16 cellular contexts compared by ENCODE assay signal in genomic region chr17:35002876-35003551, GRCh38. TPM values are rescaled to one million over a fixed set of nuclear protein-coding genes. Genes with fewer than 3 reads are reported as not detected.
DNase-seq lines count a peak whose midpoint lies in the region; ATAC-seq and TF ChIP-seq lines count a peak whose summit lies in the region.
"Had no signal": no experiment of that assay in that cellular context is flagged by ENCODE, and none has a peak within 500 bp of the region (broad histone marks: within the 10 kb centered on the region; RNA-seq: fewer than 3 reads in every experiment).

No MANE protein-coding gene starts in this region.

- H3K9me2 ChIP-seq in GM23338 (ENCODE audit: insufficient read depth): no peaks in the 10 kb centered on the region

- H3K9me3 ChIP-seq in fibroblast of lung (ENCODE audit: control insufficient read depth, insufficient read depth, low read depth, low read length): no peaks in the 10 kb centered on the region
- no peaks in the 10 kb centered on the region for H3K9me3 ChIP-seq in Caco-2
- H3K9me3 ChIP-seq: BLaER1 treated with 17β-estradiol and CSF1 and Interleukin-3, amounts not matched to agents 10 nM and 100 nM; ovary had no signal

- H3K27ac ChIP-seq in GM23338 (ENCODE audit: low read depth) (no peak overlapping the region), VCaP (peak overlapping the region; percentile 41; the same call in 1 of the 2 replicates), fibroblast of lung (ENCODE audit: insufficient read depth, low read length) (no peak overlapping the region)
- H3K27ac ChIP-seq: ovary had no signal

- H2AFZ ChIP-seq in GM23338: no peak overlapping the region
- H2AFZ ChIP-seq in fibroblast of lung (ENCODE audit: low read length): no peak overlapping the region

- H3K36me3 Mint-ChIP-seq in GM23338 (ENCODE audit: low read depth) (peaks cover 95% of the 10 kb centered on the region), progenitor cell of endocrine pancreas (ENCODE audit: insufficient read depth) (peaks cover 22% of the 10 kb centered on the region), Caco-2 (ENCODE audit: insufficient read depth, unreplicated experiment) (peaks cover 41% of the 10 kb centered on the region)

- no peak for ATAC-seq in GM23338
- no peak for ATAC-seq in GM21737 (IDR thresholded peaks at IDR 0.05; ENCODE audit: unreplicated experiment)
- ATAC-seq: activated naive CD8-positive, alpha-beta T cell treated with anti-CD3 and anti-CD28 coated beads, Interleukin-2, amount 50 U/mL, for 24 hours; Panc1 had no signal

- no peak overlapping the region for H3K4me2 ChIP-seq in GM23338
- no peak overlapping the region for H3K4me2 ChIP-seq in fibroblast of lung (ENCODE audit: extremely low read depth, insufficient read depth, low read length)
- H3K4me2 ChIP-seq: BLaER1 treated with 17β-estradiol and CSF1 and Interleukin-3, amounts not matched to agents 10 nM and 100 nM had no signal

- no peak overlapping the region for H3K9ac ChIP-seq in fibroblast of lung (ENCODE audit: insufficient read depth, low read length)
- H3K9ac ChIP-seq: BLaER1 treated with 17β-estradiol and CSF1 and Interleukin-3, amounts not matched to agents 10 nM and 100 nM had no signal

- H3K79me2 ChIP-seq in GM23338 (replicated peaks; ENCODE audit: insufficient read depth): no peaks in the 10 kb centered on the region
- no peaks in the 10 kb centered on the region for H3K79me2 ChIP-seq in fibroblast of lung (ENCODE audit: control insufficient read depth, insufficient read depth, low read length)

- DNase-seq in GM23338 (ENCODE audit: low spot score) (no peak), fibroblast of lung (ENCODE audit: low read depth in 2 of 2) (peak; percentile 66 to 69), progenitor cell of endocrine pancreas (ENCODE audit: low spot score, unreplicated experiment) (no peak), Caco-2 (no peak), NCI-H2029 (lab: John Stamatoyannopoulos, UW) (no peak), NOMO-1 treated with DMSO at 0.1 percent for 48 hours (lab: John Stamatoyannopoulos, UW; ENCODE audit: unreplicated experiment) (no peak)
- DNase-seq: activated CD8-positive, alpha-beta memory T cell treated with anti-CD3 and anti-CD28 coated beads, Interleukin-2, amount 50 U/mL, for 4 hours; activated naive CD8-positive, alpha-beta T cell treated with anti-CD3 and anti-CD28 coated beads, Interleukin-2, amount 50 U/mL, for 24 hours; effector memory CD4-positive, alpha-beta T cell; ovary; T1000 had no signal

- peaks cover 11% of the 10 kb centered on the region for H3K27me3 Mint-ChIP-seq in GM23338 (ENCODE audit: insufficient read depth, low read depth, poor library complexity)
- H3K27me3 Mint-ChIP-seq in progenitor cell of endocrine pancreas: no peaks in the 10 kb centered on the region
- no peaks in the 10 kb centered on the region for H3K27me3 Mint-ChIP-seq in Caco-2 (ENCODE audit: insufficient read depth, unreplicated experiment)
- H3K27me3 Mint-ChIP-seq: activated naive CD8-positive, alpha-beta T cell treated with anti-CD3 and anti-CD28 coated beads, Interleukin-2, amount 50 U/mL, for 24 hours had no signal

- H3K36me3 ChIP-seq in GM23338 (ENCODE audit: insufficient read depth) (peaks cover 41% of the 10 kb centered on the region), fibroblast of lung (ENCODE audit: control insufficient read depth, insufficient read depth, low read length) (peaks cover 25% of the 10 kb centered on the region), Caco-2 (ENCODE audit: control insufficient read depth, insufficient read depth, low read length) (peaks cover 4% of the 10 kb centered on the region)
- H3K36me3 ChIP-seq: ovary had no signal

- no peaks in the 10 kb centered on the region for H3F3A ChIP-seq in GM23338 (replicated peaks; ENCODE audit: low read depth)

- intact Hi-C loops in Caco-2 (cut with micrococcal nuclease; ENCODE audit: unreplicated experiment): no loop called here

- H3K4me3 ChIP-seq in GM23338 (no peak overlapping the region), fibroblast of lung (replicated peaks in 1 of 4; ENCODE audit: control extremely low read depth in 1 of 4, insufficient read depth in 1 of 4, low read depth in 3 of 4, low read length in 4 of 4) (no peak overlapping the region), Caco-2 (ENCODE audit: low read depth, low read length) (no peak overlapping the region)
- H3K4me3 ChIP-seq: BLaER1 treated with 17β-estradiol and CSF1 and Interleukin-3, amounts not matched to agents 10 nM and 100 nM; lung; ovary had no signal

- TF ChIP-seq CTCF in GM23338 (conservative IDR thresholded peaks at IDR 0.05; ENCODE audit: low read depth in 2 of 2) (no peak), VCaP (conservative IDR thresholded peaks at IDR 0.05) (no peak), fibroblast of lung (conservative IDR thresholded peaks at IDR 0.05 in 1 of 2, IDR thresholded peaks at IDR 0.05 in 1 of 2; ENCODE audit: low read depth in 1 of 2, low read length in 2 of 2) (no peak), progenitor cell of endocrine pancreas (IDR thresholded peaks at IDR 0.05; ENCODE audit: unreplicated experiment) (no peak), Caco-2 (IDR thresholded peaks at IDR 0.05; ENCODE audit: insufficient read depth in 1 of 2, low read depth in 1 of 2, low read length in 1 of 2, severe bottlenecking in 1 of 2, unreplicated experiment in 1 of 2) (no peak)

- H4K20me1 ChIP-seq in GM23338 (replicated peaks; ENCODE audit: insufficient read depth) (no peaks in the 10 kb centered on the region; the same call in 1 of the 2 replicates), fibroblast of lung (ENCODE audit: control insufficient read depth, extremely low read depth, insufficient read depth, low read length) (no peaks in the 10 kb centered on the region)

- CTCF ChIA-PET in Caco-2 (lab: Charles Lee): no interaction called here

- H3K9me3 Mint-ChIP-seq in GM23338 (no peaks in the 10 kb centered on the region), progenitor cell of endocrine pancreas (ENCODE audit: low read depth) (no peaks in the 10 kb centered on the region), Caco-2 (ENCODE audit: unreplicated experiment) (no peaks in the 10 kb centered on the region)
- H3K9me3 Mint-ChIP-seq: activated naive CD8-positive, alpha-beta T cell treated with anti-CD3 and anti-CD28 coated beads, Interleukin-2, amount 50 U/mL, for 24 hours had no signal

- H3K4me1 Mint-ChIP-seq in GM23338 (no peaks in the 10 kb centered on the region; the same call in 2 of the 3 replicates), progenitor cell of endocrine pancreas (ENCODE audit: low read depth) (no peaks in the 10 kb centered on the region), Caco-2 (ENCODE audit: low read depth, unreplicated experiment) (peaks cover 7% of the 10 kb centered on the region)

- H3K4me1 ChIP-seq in GM23338 (ENCODE audit: insufficient read depth): no peaks in the 10 kb centered on the region
- peaks cover 1% of the 10 kb centered on the region for H3K4me1 ChIP-seq in fibroblast of lung (ENCODE audit: control insufficient read depth, extremely low read depth, insufficient read depth, low read length)
- no peaks in the 10 kb centered on the region for H3K4me1 ChIP-seq in Caco-2

- POLR2A ChIA-PET in Caco-2 (lab: Charles Lee): no interaction called here

- BruUV-seq in Caco-2 (replicated peaks; lab: Mats Ljungman, UMichigan): no TSS peak

- H3K4me3 Mint-ChIP-seq in GM23338 (no peak overlapping the region), progenitor cell of endocrine pancreas (ENCODE audit: low read depth) (no peak overlapping the region), Caco-2 (ENCODE audit: unreplicated experiment) (no peak overlapping the region)
- H3K4me3 Mint-ChIP-seq: activated naive CD8-positive, alpha-beta T cell treated with anti-CD3 and anti-CD28 coated beads, Interleukin-2, amount 50 U/mL, for 24 hours had no signal

- peak overlapping the region; percentile 35; the same call in 1 of the 2 replicates for H3K27ac Mint-ChIP-seq in GM23338
- peak overlapping the region; percentile 70 for H3K27ac Mint-ChIP-seq in progenitor cell of endocrine pancreas
- no peak overlapping the region for H3K27ac Mint-ChIP-seq in Caco-2 (ENCODE audit: unreplicated experiment)
- H3K27ac Mint-ChIP-seq: activated naive CD8-positive, alpha-beta T cell treated with anti-CD3 and anti-CD28 coated beads, Interleukin-2, amount 50 U/mL, for 24 hours had no signal

- H3K27me3 ChIP-seq in GM23338 (ENCODE audit: insufficient read depth) (no peaks in the 10 kb centered on the region), fibroblast of lung (ENCODE audit: control insufficient read depth, insufficient read depth, low read length) (no peaks in the 10 kb centered on the region), Caco-2 (replicated peaks; ENCODE audit: control insufficient read depth, insufficient read depth, low read length) (no peaks in the 10 kb centered on the region)
- H3K27me3 ChIP-seq: BLaER1 treated with 17β-estradiol and CSF1 and Interleukin-3, amounts not matched to agents 10 nM and 100 nM; ovary had no signal

TF ChIP-seq in GM23338, 12 proteins besides CTCF, POLR2A, EP300 and RAD21 (continues in another document):
- no peak for TF ChIP-seq JUNB (IDR thresholded peaks at IDR 0.05; ENCODE audit: unreplicated experiment)
- TF ChIP-seq EZH2phosphoT487 (IDR thresholded peaks at IDR 0.05; ENCODE audit: unreplicated experiment): no peak

RNA-seq across cellular contexts. Expression of gene LIG3, which starts 22.7 kb away (rescaled TPM):
- 82.3 and 119 TPM in 2 replicates for total RNA-seq in GM23338 (2014; rRNA removed; shearing (Covaris generic))
- polyA plus RNA-seq in GM23338 (2016; fragmentation: Nextera tagmentation; extraction: Ambion mirVana) (16.4 and 17.6 TPM in 2 replicates), fibroblast of lung (19.4 and 29.0 TPM in 2 replicates)
- total RNA-seq in fibroblast of lung (24.1 and 28.2 TPM in 2 replicates), progenitor cell of endocrine pancreas (101 TPM in 2 replicates), Caco-2 (2022) (49.9 and 55.3 TPM in 2 replicates)
- 15.4 and 16.5 TPM in 2 replicates for polyA plus RNA-seq in fibroblast of lung (2012)
- polyA minus RNA-seq in fibroblast of lung (ENCODE audit: low replicate concordance): 57.6 and 75.8 TPM in 2 replicates

RNA-seq across cellular contexts. Expression of gene ZNF830, which starts 41.7 kb away (rescaled TPM):
- total RNA-seq in GM23338 (2014; rRNA removed; shearing (Covaris generic)): 12.8 and 14.4 TPM in 2 replicates
- polyA plus RNA-seq in GM23338 (2016; fragmentation: Nextera tagmentation; extraction: Ambion mirVana): 20.4 and 22.3 TPM in 2 replicates
- total RNA-seq in fibroblast of lung: 14.4 and 21.6 TPM in 2 replicates
- polyA plus RNA-seq in fibroblast of lung: 10.0 and 12.1 TPM in 2 replicates
- polyA plus RNA-seq in fibroblast of lung (2012): 8.8 and 9.1 TPM in 2 replicates
- polyA minus RNA-seq in fibroblast of lung (ENCODE audit: low replicate concordance): 1.1 and 2.2 TPM in 2 replicates
- 17.7 and 21.3 TPM in 2 replicates for total RNA-seq in progenitor cell of endocrine pancreas
- total RNA-seq in Caco-2 (2022): 24.3 and 25.0 TPM in 2 replicates

RNA-seq across cellular contexts. Expression of gene CCT6B, which starts 41.8 kb away (rescaled TPM):
- total RNA-seq in GM23338 (2014; rRNA removed; shearing (Covaris generic)): 0.94 TPM in 1 of 2 replicates, not detected in the other
- polyA plus RNA-seq in GM23338 (2016; fragmentation: Nextera tagmentation; extraction: Ambion mirVana) (1.1 and 1.3 TPM in 2 replicates), fibroblast of lung (1.1 and 3.0 TPM in 2 replicates)
- total RNA-seq in fibroblast of lung (0.77 and 1.2 TPM in 2 replicates), progenitor cell of endocrine pancreas (1.6 and 1.7 TPM in 2 replicates), Caco-2 (2022) (1.5 and 1.8 TPM in 2 replicates)
- polyA plus RNA-seq in fibroblast of lung (2012): 1.2 and 2.3 TPM in 2 replicates
- polyA minus RNA-seq in fibroblast of lung (ENCODE audit: low replicate concordance): not detected in 2 replicates

Comparison
In these comparisons a context has a peak if more than half of its experiments do, and no peak if none do; other contexts are left out.
1. DNase-seq: peak in fibroblast of lung (2 of 2); none in GM23338 (single experiment), progenitor cell of endocrine pancreas (single experiment), Caco-2 (0 of 2), NCI-H2029 (single experiment) and NOMO-1 treated with DMSO at 0.1 percent for 48 hours (single experiment).